1 cellular context compared by ENCODE assay signal in genomic region chr6:8982659-8983058, GRCh38.
TF ChIP-seq lines count a peak whose summit lies in the region.

No MANE protein-coding gene starts in this region.

TF ChIP-seq in GM23338, 12 proteins besides CTCF, POLR2A, EP300 and RAD21 (continued from another document):
- TF ChIP-seq ZNF462 (CRISPR knock-in tag; IDR thresholded peaks at IDR 0.05), result no peak
